ENCODE assay signal across 15 cellular contexts in the genomic region with DNA sequence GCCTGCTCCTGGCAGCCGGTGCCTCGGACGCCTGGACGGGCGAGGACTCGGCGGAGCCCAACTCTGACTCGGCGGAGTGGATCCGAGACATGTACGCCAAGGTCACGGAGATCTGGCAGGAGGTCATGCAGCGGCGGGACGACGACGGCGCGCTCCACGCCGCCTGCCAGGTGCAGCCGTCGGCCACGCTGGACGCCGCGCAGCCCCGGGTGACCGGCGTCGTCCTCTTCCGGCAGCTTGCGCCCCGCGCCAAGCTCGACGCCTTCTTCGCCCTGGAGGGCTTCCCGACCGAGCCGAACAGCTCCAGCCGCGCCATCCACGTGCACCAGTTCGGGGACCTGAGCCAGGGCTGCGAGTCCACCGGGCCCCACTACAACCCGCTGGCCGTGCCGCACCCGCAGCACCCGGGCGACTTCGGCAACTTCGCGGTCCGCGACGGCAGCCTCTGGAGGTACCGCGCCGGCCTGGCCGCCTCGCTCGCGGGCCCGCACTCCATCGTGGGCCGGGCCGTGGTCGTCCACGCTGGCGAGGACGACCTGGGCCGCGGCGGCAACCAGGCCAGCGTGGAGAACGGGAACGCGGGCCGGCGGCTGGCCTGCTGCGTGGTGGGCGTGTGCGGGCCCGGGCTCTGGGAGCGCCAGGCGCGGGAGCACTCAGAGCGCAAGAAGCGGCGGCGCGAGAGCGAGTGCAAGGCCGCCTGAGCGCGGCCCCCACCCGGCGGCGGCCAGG. TPM values are rescaled to one million over a fixed set of nuclear protein-coding genes. Genes with fewer than 3 reads are reported as not detected.
DNase-seq lines count a peak whose midpoint lies in the region; FAIRE-seq and TF ChIP-seq lines count a peak whose summit lies in the region.
"Had no signal": no experiment of that assay in that cellular context is flagged by ENCODE, and none has a peak within 500 bp of the region (broad histone marks: within the 10 kb centered on the region; RNA-seq: fewer than 3 reads in every experiment).

No MANE protein-coding gene starts in this region.

- 32% methylated on average over 35 of the region's 102 CpGs; no CpG with 5 or more reads in 1 of the 2 experiments for WGBS in H1 (ENCODE audit: extremely low coverage in 1 of 2, insufficient coverage in 1 of 2, insufficient read length in 1 of 2, insufficient replicate concordance in 2 of 2, low coverage in 1 of 2, low lambda C conversion rate in 2 of 2, missing lambda C conversion rate in 1 of 2), 2 experiments
- 16 to 27% (median 22%) methylated on average over 59 to 102 of the region's 102 CpGs for WGBS in spleen, 5 donors

- H3K79me2 ChIP-seq in H1 (ENCODE audit: control insufficient read depth in 1 of 2, insufficient read depth in 2 of 2, low read length in 2 of 2): no peaks in the 10 kb centered on the region

- no peak overlapping the region for H3K27ac Mint-ChIP-seq in Calu3 (ENCODE audit: unreplicated experiment)
- H3K27ac Mint-ChIP-seq: activated CD4-positive, alpha-beta memory T cell treated with anti-CD3 and anti-CD28 coated beads for 36 hours; activated T-helper 2 cell treated with anti-CD3 and anti-CD28 coated beads, Interferon-gamma antibody, Interleukin-2, Interleukin-4, amounts not matched to agents 10 μg/mL and 5 μg/mL and 100 μg/mL, durations not matched to agents 14 hours and 24 hours and 36 hours had no signal

- peaks cover 11% of the 10 kb centered on the region for H3K36me3 Mint-ChIP-seq in Calu3 (ENCODE audit: insufficient read depth, unreplicated experiment)
- H3K36me3 Mint-ChIP-seq: activated CD4-positive, alpha-beta memory T cell treated with anti-CD3 and anti-CD28 coated beads for 36 hours had no signal

- intact Hi-C loops in spleen (cut with DNase I; ENCODE audit: low total_unique reads) (no loop called here), Calu3 (cut with micrococcal nuclease; ENCODE audit: unreplicated experiment) (loop anchor here (10.0 kb wide), 1 partner anchor 315 kb away; no protein-coding TSS in a partner anchor)

- H3K27me3 ChIP-seq in Peyer's patch: no peaks in the 10 kb centered on the region
- H3K27me3 ChIP-seq in H1 (replicated peaks in 1 of 4; ENCODE audit: control insufficient read depth in 3 of 4, extremely low read depth in 1 of 4, insufficient read depth in 3 of 4, low read length in 3 of 4): peaks cover 13 to 43% (median 34%) of the 10 kb centered on the region in 4 experiments
- peaks cover 0 to 69% (median 19%) of the 10 kb centered on the region in 7 donors for H3K27me3 ChIP-seq in spleen (replicated peaks in 1 of 7)

- H2BK120ac ChIP-seq in H1 (replicated peaks; ENCODE audit: low read depth, low read length): no peak overlapping the region

- H3K14ac ChIP-seq in H1 (ENCODE audit: insufficient read length): no peak overlapping the region

- H3K36me3 ChIP-seq in Peyer's patch (no peaks in the 10 kb centered on the region), H1 (ENCODE audit: control insufficient read depth in 2 of 4, insufficient read depth in 4 of 4, low read length in 3 of 4) (peaks cover 0 to 6% (median 0%) of the 10 kb centered on the region in 4 experiments; a peak in 1 of 8 replicates), spleen (no peaks in the 10 kb centered on the region)
- H3K36me3 ChIP-seq: prostate gland had no signal

- no peak overlapping the region for H3K23ac ChIP-seq in H1 (ENCODE audit: insufficient read length)

- TF ChIP-seq POLR2A in Peyer's patch (IDR thresholded peaks at IDR 0.05): no peak
- TF ChIP-seq POLR2A in H1 (IDR thresholded peaks at IDR 0.05; ENCODE audit: control extremely low read depth in 1 of 2, low read depth in 2 of 2, low read length in 2 of 2): no peak
- no peak for TF ChIP-seq POLR2A in spleen (IDR thresholded peaks at IDR 0.05)

- peaks cover 0 to 2% of the 10 kb centered on the region in 2 experiments for H4K20me1 ChIP-seq in H1 (replicated peaks in 1 of 2; ENCODE audit: control insufficient read depth in 1 of 2, insufficient read depth in 2 of 2, low read length in 2 of 2)

- no peaks in the 10 kb centered on the region for H3K79me1 ChIP-seq in H1 (ENCODE audit: low read depth, low read length)

- peaks cover 14% of the 10 kb centered on the region; the same call in 1 of the 2 replicates for H3K23me2 ChIP-seq in H1 (ENCODE audit: low read depth, low read length)

- no peak overlapping the region for H3K27ac ChIP-seq in Peyer's patch
- no peak overlapping the region for H3K27ac ChIP-seq in H1 (ENCODE audit: low read depth, low read length)
- no peak overlapping the region for H3K27ac ChIP-seq in spleen
- H3K27ac ChIP-seq: C4-2B, prostate gland had no signal

- no peak for TF ChIP-seq CTCF in Peyer's patch (IDR thresholded peaks at IDR 0.05)
- no peak for TF ChIP-seq CTCF in H1 (IDR thresholded peaks at IDR 0.05; ENCODE audit: control extremely low read depth in 1 of 3, insufficient read depth in 1 of 3, low read depth in 1 of 3, low read length in 3 of 3)
- TF ChIP-seq CTCF in spleen (IDR thresholded peaks at IDR 0.05 in 8 of 11, conservative IDR thresholded peaks at IDR 0.05 in 3 of 11): no peak
- TF ChIP-seq CTCF in Calu3 (IDR thresholded peaks at IDR 0.05; ENCODE audit: unreplicated experiment): no peak

- POLR2A ChIA-PET in H1 (lab: Charles Lee; ENCODE audit: partially characterized antibody): no interaction called here

- no peak overlapping the region for H2AK5ac ChIP-seq in H1 (ENCODE audit: low read depth, low read length)

- H2BK15ac ChIP-seq in H1 (ENCODE audit: low read length): peak overlapping the region; percentile 54; the same call in 1 of the 2 replicates

- CTCF ChIA-PET in H1 (lab: Charles Lee; ENCODE audit: partially characterized antibody): interaction anchor here (2.6 kb wide), 1 partner anchor 12 kb away, joined by 7 read pairs; no protein-coding TSS in a partner anchor
- CTCF ChIA-PET in Calu3 (lab: Charles Lee): no interaction called here

- H3K9ac ChIP-seq in H1 (replicated peaks in 1 of 4; ENCODE audit: extremely low read depth in 1 of 4, low read depth in 3 of 4, low read length in 3 of 4): 0 out of 7 replicates have a peak overlapping the region, but pooled peaks of 1 of the 4 experiments have one; percentile 18

- H3K27me3 Mint-ChIP-seq in Calu3 (ENCODE audit: unreplicated experiment): no peaks in the 10 kb centered on the region

- no peak for TF ChIP-seq RAD21 in H1 (IDR thresholded peaks at IDR 0.05 in 1 of 2, conservative IDR thresholded peaks at IDR 0.05 in 1 of 2; ENCODE audit: low read depth in 2 of 2, low read length in 2 of 2)

- H3K18ac ChIP-seq in H1 (ENCODE audit: extremely low read depth, low read length): peak overlapping the region; percentile 51; the same call in 1 of the 2 replicates

- H3K4me3 ChIP-seq in Peyer's patch: peak overlapping the region; percentile 10 to 46 (median 26)
- H3K4me3 ChIP-seq in H1 (ENCODE audit: extremely low read depth in 1 of 4, insufficient read depth in 2 of 4, low read depth in 3 of 4, low read length in 4 of 4): peak overlapping the region; percentile 43 to 64 (median 54); a peak in 7 of 8 replicates
- peak overlapping the region in 7 of 8 donors; percentile 7 to 58 (median 17) for H3K4me3 ChIP-seq in spleen
- H3K4me3 ChIP-seq: prostate gland had no signal

- no peak for DNase-seq in Peyer's patch
- peak in 1 of 2 experiments; percentile 58 for DNase-seq in H1 (ENCODE audit: low read depth in 1 of 2, low spot score in 2 of 2)
- DNase-seq in left kidney (ENCODE audit: low read depth, low spot score): peak; percentile 68
- no peak for DNase-seq in spleen
- DNase-seq in Calu3: no peak
- DNase-seq in NCI-H69 (lab: John Stamatoyannopoulos, UW): no peak
- no peak for DNase-seq in GM19239 (ENCODE audit: insufficient read length, low spot score)
- no peak for DNase-seq in DMS153 treated with DMSO at 0.1 percent for 48 hours (lab: John Stamatoyannopoulos, UW; ENCODE audit: unreplicated experiment)
- DNase-seq: activated CD4-positive, alpha-beta memory T cell treated with anti-CD3 and anti-CD28 coated beads for 36 hours; hippocampal formation; NCI-H1930; stimulated activated naive CD4-positive, alpha-beta T cell treated with Interleukin-2 at 50 U/mL for 16 hours had no signal

- no TSS peak for BruUV-seq in Calu3 (replicated peaks; lab: Mats Ljungman, UMichigan)

- peak overlapping the region; percentile 93 to 96 for H3K4me2 ChIP-seq in H1 (ENCODE audit: insufficient read depth in 1 of 2, low read depth in 2 of 2, low read length in 2 of 2)

- H2AFZ ChIP-seq in H1 (ENCODE audit: low read length): 0 out of 2 replicates have a peak overlapping the region, but pooled peaks have one; percentile 67

- H2BK20ac ChIP-seq in H1 (ENCODE audit: low read length): 0 out of 2 replicates have a peak overlapping the region, but pooled peaks have one; percentile 32

- no peak overlapping the region for H4K5ac ChIP-seq in H1 (ENCODE audit: insufficient read length, low read depth, low read length)

- no peaks in the 10 kb centered on the region for H3K9me3 ChIP-seq in Peyer's patch
- H3K9me3 ChIP-seq in H1 (ENCODE audit: insufficient read depth in 2 of 2, low read depth in 1 of 2, low read length in 1 of 2): peaks cover 0 to 6% of the 10 kb centered on the region in 2 experiments; a peak in 1 of 4 replicates
- no peaks in the 10 kb centered on the region for H3K9me3 ChIP-seq in spleen
- H3K9me3 ChIP-seq: prostate gland had no signal

- H3K9me3 Mint-ChIP-seq in Calu3 (ENCODE audit: low read depth, unreplicated experiment): no peaks in the 10 kb centered on the region
- H3K9me3 Mint-ChIP-seq: activated CD4-positive, alpha-beta memory T cell treated with anti-CD3 and anti-CD28 coated beads for 36 hours; activated T-helper 2 cell treated with anti-CD3 and anti-CD28 coated beads, Interferon-gamma antibody, Interleukin-2, Interleukin-4, amounts not matched to agents 10 μg/mL and 5 μg/mL and 100 μg/mL, durations not matched to agents 14 hours and 24 hours and 36 hours had no signal

- peaks cover 13% of the 10 kb centered on the region for H3K4me1 Mint-ChIP-seq in Calu3 (ENCODE audit: low read depth, unreplicated experiment)

- peak overlapping the region; percentile 4 for H3K4ac ChIP-seq in H1 (replicated peaks; ENCODE audit: insufficient read length, low read depth, low read length)

- no peak overlapping the region for H3K4me3 Mint-ChIP-seq in Calu3 (ENCODE audit: low read depth, unreplicated experiment)
- H3K4me3 Mint-ChIP-seq: activated CD4-positive, alpha-beta memory T cell treated with anti-CD3 and anti-CD28 coated beads for 36 hours had no signal

- no peak for TF ChIP-seq EP300 in H1 (IDR thresholded peaks at IDR 0.05; ENCODE audit: borderline replicate concordance in 1 of 2, low read depth in 2 of 2, low read length in 2 of 2)

- H3K4me1 ChIP-seq in Peyer's patch: peaks cover 0 to 14% (median 0%) of the 10 kb centered on the region in 4 donors
- peaks cover 1 to 19% (median 14%) of the 10 kb centered on the region in 4 experiments for H3K4me1 ChIP-seq in H1 (replicated peaks in 1 of 4; ENCODE audit: control insufficient read depth in 3 of 4, insufficient read depth in 4 of 4, low read length in 3 of 4)
- peaks cover 0 to 29% (median 3%) of the 10 kb centered on the region in 6 donors for H3K4me1 ChIP-seq in spleen
- H3K4me1 ChIP-seq: prostate gland had no signal

- no peak overlapping the region for H3K56ac ChIP-seq in H1 (replicated peaks; ENCODE audit: insufficient read length, low read depth, low read length)

- H4K8ac ChIP-seq in H1 (ENCODE audit: extremely low read depth, insufficient read depth, low read length): peak overlapping the region; percentile 47

- 0 out of 2 replicates have a peak overlapping the region, but pooled peaks have one; percentile 72 for H2BK12ac ChIP-seq in H1 (ENCODE audit: low read depth, low read length)

- H2BK5ac ChIP-seq in H1 (ENCODE audit: low read depth, low read length): no peak overlapping the region

- H4K91ac ChIP-seq in H1 (replicated peaks; ENCODE audit: insufficient read length, low read length): peak overlapping the region; percentile 42

- FAIRE-seq in H1 (lab: Jason Lieb, UNC) (no peak), GM19239 (lab: Jason Lieb, UNC) (no peak)

RNA-seq across cellular contexts. Expression of a gene that starts 4.3 kb away (rescaled TPM):
- total RNA-seq in Peyer's patch (10 to 100 TPM in 3 of 4 donors, 1 to 10 TPM in 1; 3.7 to 24.3 (median 18.7) TPM), spleen (10 to 100 TPM in 6 of 7 donors, 1 to 10 TPM in 1; 8.6 to 28.8 (median 17.0) TPM), Calu3 (2022) (26.2 and 33.7 TPM in 2 replicates)
- total RNA-seq in H1 (2021; fragmentation: NEBNext Ultra II Directional; extraction: Animal tissue kit (Norgen Biotek cat#: 25700)): 4.9 and 5.5 TPM in 2 replicates
- polyA plus RNA-seq in H1 (2011; rRNA removed) (4.9 and 10.4 TPM in 2 replicates), spleen (10 to 100 TPM in 1 of 3 donors, 1 to 10 TPM in 2; 4.0 to 13.8 (median 9.6) TPM)
- 3.9 TPM for polyA plus RNA-seq in H1 (2011; cell fraction: cytosol; rRNA removed)
- polyA plus RNA-seq in H1 (2011; cell fraction: nucleus; rRNA removed): 5.6 TPM
- polyA plus RNA-seq in H1 (2012, experiment 1 of 2): 6.3 to 13.6 TPM (median 10.4 TPM) in 4 replicates
- 6.9 TPM for polyA plus RNA-seq in H1 (2012, experiment 2 of 2)
- polyA plus RNA-seq in H1 (2013, experiment 1 of 2): 14.2 TPM
- 15.8 TPM for polyA plus RNA-seq in H1 (2013, experiment 2 of 2)
- polyA minus RNA-seq in H1 (2011; rRNA and poly(A)+ RNA removed): 0.78 and 1.5 TPM in 2 replicates
- 4.7 TPM for polyA minus RNA-seq in H1 (2011; cell fraction: cytosol; rRNA and poly(A)+ RNA removed)
- 3.3 TPM for polyA minus RNA-seq in H1 (2011; cell fraction: nucleus; rRNA and poly(A)+ RNA removed)
- total RNA-seq: activated CD4-positive, alpha-beta memory T cell treated with anti-CD3 and anti-CD28 coated beads for 36 hours; activated T-helper 2 cell treated with anti-CD3 and anti-CD28 coated beads, Interferon-gamma antibody, Interleukin-2, Interleukin-4, amounts not matched to agents 10 μg/mL and 5 μg/mL and 100 μg/mL, durations not matched to agents 14 hours and 24 hours and 36 hours had no signal
